Comparison of ENCODE assay signal across 10 cellular contexts in genomic region chr9:126334626-126335621, GRCh38. TPM values are rescaled to one million over a fixed set of nuclear protein-coding genes. Genes with fewer than 3 reads are reported as not detected.
A peak's percentile ranks its signal among the peaks of the same experiment; 100 is the strongest.
DNase-seq lines count a peak whose midpoint lies in the region; ATAC-seq and TF ChIP-seq lines count a peak whose summit lies in the region.
"Had no signal": no experiment of that assay in that cellular context is flagged by ENCODE, and none has a peak within 500 bp of the region (broad histone marks: within the 10 kb centered on the region; RNA-seq: fewer than 3 reads in every experiment).

No MANE protein-coding gene starts in this region.

- H3K4me3 ChIP-seq in left lung (peak overlapping the region; percentile 8 to 19), stomach (peak overlapping the region in 1 of 4 donors; percentile 3), PC-3 (ENCODE audit: low read length) (no peak overlapping the region)

- TF ChIP-seq EP300 in stomach (IDR thresholded peaks at IDR 0.05) = no peak

- H3K27me3 Mint-ChIP-seq in immature natural killer cell (ENCODE audit: low read depth in 3 of 3) = peaks cover 0 to 2% (median 2%) of the 10 kb centered on the region in 3 donors
- H3K27me3 Mint-ChIP-seq in naive thymus-derived CD8-positive, alpha-beta T cell = no peaks in the 10 kb centered on the region

- peaks cover 39% of the 10 kb centered on the region for H3K79me2 ChIP-seq in PC-3 (ENCODE audit: low read length)

- no peaks in the 10 kb centered on the region for H3K27me3 ChIP-seq in left lung
- no peaks in the 10 kb centered on the region for H3K27me3 ChIP-seq in stomach
- no peaks in the 10 kb centered on the region for H3K27me3 ChIP-seq in PC-3 (ENCODE audit: low read length)

- no peaks in the 10 kb centered on the region for H3K36me3 ChIP-seq in left lung
- no peaks in the 10 kb centered on the region for H3K36me3 ChIP-seq in stomach
- H3K36me3 ChIP-seq in PC-3 (ENCODE audit: low read depth, low read length) = no peaks in the 10 kb centered on the region

- no peak for TF ChIP-seq CTCF in left lung (IDR thresholded peaks at IDR 0.05)
- no peak for TF ChIP-seq CTCF in stomach (IDR thresholded peaks at IDR 0.05)
- TF ChIP-seq CTCF in PC-3 (conservative IDR thresholded peaks at IDR 0.05; ENCODE audit: low read depth, low read length) = no peak

- H3K4me3 Mint-ChIP-seq in immature natural killer cell = no peak overlapping the region
- H3K4me3 Mint-ChIP-seq in naive thymus-derived CD8-positive, alpha-beta T cell = no peak overlapping the region
- H3K4me3 Mint-ChIP-seq: memory B cell; T-helper 1 cell treated with Interleukin-12 subunit alpha and Interleukin-12 subunit beta and Interleukin-4 antibody, amounts not matched to agents 30 μg/mL and 1 μg/mL, for 36 hours had no signal

- H3K9me3 Mint-ChIP-seq in immature natural killer cell = no peaks in the 10 kb centered on the region
- no peaks in the 10 kb centered on the region for H3K9me3 Mint-ChIP-seq in naive thymus-derived CD8-positive, alpha-beta T cell
- H3K9me3 Mint-ChIP-seq: memory B cell; T-helper 1 cell treated with Interleukin-12 subunit alpha and Interleukin-12 subunit beta and Interleukin-4 antibody, amounts not matched to agents 30 μg/mL and 1 μg/mL, for 36 hours had no signal

- no peaks in the 10 kb centered on the region for H3K4me1 Mint-ChIP-seq in immature natural killer cell
- peaks cover 37 to 80% (median 52%) of the 10 kb centered on the region in 4 donors for H3K4me1 Mint-ChIP-seq in naive thymus-derived CD8-positive, alpha-beta T cell
- H3K4me1 Mint-ChIP-seq: memory B cell had no signal

- CTCF ChIA-PET in PC-3 (lab: Charles Lee) = no interaction called here

- H3K9me3 ChIP-seq in left lung = no peaks in the 10 kb centered on the region
- H3K9me3 ChIP-seq in stomach = no peaks in the 10 kb centered on the region
- no peaks in the 10 kb centered on the region for H3K9me3 ChIP-seq in PC-3 (ENCODE audit: low read length)

- 26 to 41% (median 33%) methylated on average over 8 of the region's 8 CpGs for WGBS in stomach, 5 donors

- TF ChIP-seq POLR2A in stomach (IDR thresholded peaks at IDR 0.05) = no peak

- H3K4me1 ChIP-seq in left lung = peaks cover 18 to 89% of the 10 kb centered on the region in 2 donors
- peaks cover 38 to 82% (median 56%) of the 10 kb centered on the region in 4 donors for H3K4me1 ChIP-seq in stomach
- no peaks in the 10 kb centered on the region for H3K4me1 ChIP-seq in PC-3 (ENCODE audit: insufficient read depth, low read length)

- BruUV-seq in PC-3 (replicated peaks; lab: Mats Ljungman, UMichigan) = no TSS peak

- no peak overlapping the region for H3K27ac Mint-ChIP-seq in immature natural killer cell
- peak overlapping the region in 2 of 10 donors; percentile 19 to 20 for H3K27ac Mint-ChIP-seq in naive thymus-derived CD8-positive, alpha-beta T cell
- H3K27ac Mint-ChIP-seq: memory B cell; T-helper 1 cell treated with Interleukin-12 subunit alpha and Interleukin-12 subunit beta and Interleukin-4 antibody, amounts not matched to agents 30 μg/mL and 1 μg/mL, for 36 hours had no signal

- no peaks in the 10 kb centered on the region for H4K20me1 ChIP-seq in PC-3 (ENCODE audit: low read length)

- H3K27ac ChIP-seq in left lung (peak overlapping the region; percentile 67 to 76), stomach (peak overlapping the region in 4 of 5 donors; percentile 46 to 76 (median 56)), PC-3 (ENCODE audit: low read length) (no peak overlapping the region)

- H3K4me2 ChIP-seq in PC-3 (ENCODE audit: low read length) = no peak overlapping the region

- no peaks in the 10 kb centered on the region for H3K36me3 Mint-ChIP-seq in immature natural killer cell
- H3K36me3 Mint-ChIP-seq in naive thymus-derived CD8-positive, alpha-beta T cell = peaks cover 0 to 19% (median 0%) of the 10 kb centered on the region in 3 donors

- DNase-seq in HuH-7 (ENCODE audit: low spot score) = peak; percentile 84
- peak; percentile 91 for DNase-seq in dermis microvascular lymphatic vessel endothelial cell (ENCODE audit: low read depth in 2 of 2)
- no peak for DNase-seq in left lung
- DNase-seq in stomach = no peak
- DNase-seq in PC-3 = no peak
- no peak for DNase-seq in immature natural killer cell
- DNase-seq in naive thymus-derived CD8-positive, alpha-beta T cell = no peak

- POLR2A ChIA-PET in PC-3 (lab: Charles Lee; ENCODE audit: unreplicated experiment) = no interaction called here
- POLR2A ChIA-PET in naive thymus-derived CD8-positive, alpha-beta T cell (lab: Charles Lee) = no interaction called here

- no peak overlapping the region for H3K9ac ChIP-seq in PC-3 (ENCODE audit: low read length)

- peak; percentile 77 for ATAC-seq in left lung
- ATAC-seq in PC-3 = no peak
- ATAC-seq in GM21390 (IDR thresholded peaks at IDR 0.05; ENCODE audit: unreplicated experiment) = no peak
- no peak for ATAC-seq in naive thymus-derived CD8-positive, alpha-beta T cell

- H2AFZ ChIP-seq in PC-3 (ENCODE audit: low read length) = no peak overlapping the region

- H3K9me2 ChIP-seq in PC-3 (replicated peaks; ENCODE audit: low read length) = no peaks in the 10 kb centered on the region

- intact Hi-C loops in left lung (cut with DNase I) (no loop called here), stomach (cut with DNase I; ENCODE audit: low total_unique reads) (no loop called here), PC-3 (cut with micrococcal nuclease) (no loop called here)

- H3F3A ChIP-seq in PC-3 (ENCODE audit: low read length, unreplicated experiment) = no peaks in the 10 kb centered on the region

RNA-seq across cellular contexts. Expression of gene MVB12B, which starts 8.3 kb away (rescaled TPM):
- total RNA-seq in dermis microvascular lymphatic vessel endothelial cell (8.6 and 16.3 TPM in 2 replicates), left lung (10 to 100 TPM; 23.4 to 25.3 TPM), stomach (10 to 100 TPM in 2 of 5 donors, 1 to 10 TPM in 3; 3.2 to 21.9 (median 7.3) TPM), PC-3 (2014; rRNA removed) (7.2 and 9.6 TPM in 2 replicates)
- polyA plus RNA-seq in stomach (1 to 10 TPM; 2.3 to 6.4 (median 3.1) TPM), immature natural killer cell (1 to 10 TPM in 1 of 3 donors, under 1 TPM in 1, not detected in 1; 0.54 to 1.2 TPM)
- 10 to 100 TPM; 26.9 to 28.6 TPM for total RNA-seq in naive thymus-derived CD8-positive, alpha-beta T cell
- polyA plus RNA-seq in naive thymus-derived CD8-positive, alpha-beta T cell = 10 to 100 TPM in 1 of 3 donors, 1 to 10 TPM in 2; 7.2 to 12.5 (median 8.0) TPM

Comparison
In these comparisons a context has a peak if more than half of its experiments do, and no peak if none do; other contexts are left out.
1. DNase-seq: peak in HuH-7 (single experiment) and dermis microvascular lymphatic vessel endothelial cell (2 of 2); none in left lung (0 of 2), stomach (single experiment), PC-3 (single experiment), immature natural killer cell (0 of 3) and naive thymus-derived CD8-positive, alpha-beta T cell (0 of 10).